ENCODE assay signal across 19 cellular contexts in the genomic region with DNA sequence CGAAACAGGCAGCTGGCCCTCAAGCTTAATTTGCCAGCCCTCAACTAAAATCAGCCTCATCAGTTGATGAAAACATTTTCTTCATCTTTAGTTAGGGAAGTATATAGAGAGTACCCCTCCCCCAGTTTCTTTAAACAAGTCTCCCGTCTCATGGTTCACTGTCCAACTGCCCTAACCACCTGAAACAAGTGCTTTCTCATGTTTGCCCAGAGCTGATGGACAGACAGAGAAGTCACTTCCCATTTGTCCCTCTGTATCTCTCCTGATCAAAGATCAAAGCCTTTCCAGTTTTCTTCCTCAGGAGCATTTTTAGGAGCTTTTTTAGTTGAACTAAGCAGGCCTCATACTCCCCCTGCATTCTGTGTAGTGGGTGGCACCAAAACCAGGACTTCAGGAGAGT.
"Had no signal": no experiment of that assay in that cellular context is flagged by ENCODE, and none has a peak within 500 bp of the region (broad histone marks: within the 10 kb centered on the region; RNA-seq: fewer than 3 reads in every experiment).

No MANE protein-coding gene starts in this region.

- H3K79me2 ChIP-seq: parathyroid adenoma had no signal

- H3K27ac Mint-ChIP-seq: naive thymus-derived CD4-positive, alpha-beta T cell; nephron progenitor cell; stimulated activated memory B cell treated with anti-CD40 and anti-IgM and Interleukin-4, amounts not matched to agents 10 μg/mL and 1 μg/mL and 100 μg/mL, for 72 hours; stimulated activated naive CD8-positive, alpha-beta T cell treated with anti-CD3 and anti-CD28 coated beads, Interleukin-15, Interleukin-2, amounts not matched to agents 100 ng/mL and 50 ng/mL, for 24 hours had no signal

- DNase-seq: effector CD8-positive, alpha-beta T cell; heart left ventricle; hippocampal formation; left colon; mammary epithelial cell; naive thymus-derived CD4-positive, alpha-beta T cell; nephron progenitor cell; spleen; stimulated activated CD4-positive, alpha-beta T cell treated with anti-CD3 and anti-CD28 coated beads, Interleukin-15, amount 100 ng/mL, for 24 hours; stimulated activated CD4-positive, alpha-beta T cell treated with anti-CD3 and anti-CD28 coated beads, Interleukin-1b, Interleukin-23, amount 100 ng/mL, for 48 hours; stimulated activated CD4-positive, alpha-beta T cell treated with anti-CD3 and anti-CD28 coated beads, Interleukin-4, amount 100 ng/mL, for 24 hours had no signal

- H3K4me3 ChIP-seq: coronary artery, heart left ventricle, prostate gland, spleen, tibial nerve had no signal

- FAIRE-seq: frontal cortex had no signal

- H2AFZ ChIP-seq: parathyroid adenoma had no signal

- H3K9me3 ChIP-seq: heart left ventricle, prostate gland, spleen, tibial nerve had no signal

- ATAC-seq: heart left ventricle; left colon; naive thymus-derived CD4-positive, alpha-beta T cell; sciatic nerve; stimulated activated memory B cell treated with anti-CD40 and anti-IgM and Interleukin-4, amounts not matched to agents 10 μg/mL and 1 μg/mL and 100 μg/mL, for 72 hours had no signal

- H3K4me3 Mint-ChIP-seq: naive thymus-derived CD4-positive, alpha-beta T cell; nephron progenitor cell; stimulated activated memory B cell treated with anti-CD40 and anti-IgM and Interleukin-4, amounts not matched to agents 10 μg/mL and 1 μg/mL and 100 μg/mL, for 72 hours; stimulated activated naive CD8-positive, alpha-beta T cell treated with anti-CD3 and anti-CD28 coated beads, Interleukin-15, Interleukin-2, amounts not matched to agents 100 ng/mL and 50 ng/mL, for 24 hours had no signal

- H3K9me3 Mint-ChIP-seq: naive thymus-derived CD4-positive, alpha-beta T cell; nephron progenitor cell; stimulated activated memory B cell treated with anti-CD40 and anti-IgM and Interleukin-4, amounts not matched to agents 10 μg/mL and 1 μg/mL and 100 μg/mL, for 72 hours; stimulated activated naive CD8-positive, alpha-beta T cell treated with anti-CD3 and anti-CD28 coated beads, Interleukin-15, Interleukin-2, amounts not matched to agents 100 ng/mL and 50 ng/mL, for 24 hours had no signal

- H3K9ac ChIP-seq: parathyroid adenoma had no signal

- H3K36me3 ChIP-seq: prostate gland had no signal

- H3K27me3 Mint-ChIP-seq: naive thymus-derived CD4-positive, alpha-beta T cell; stimulated activated memory B cell treated with anti-CD40 and anti-IgM and Interleukin-4, amounts not matched to agents 10 μg/mL and 1 μg/mL and 100 μg/mL, for 72 hours; stimulated activated naive CD8-positive, alpha-beta T cell treated with anti-CD3 and anti-CD28 coated beads, Interleukin-15, Interleukin-2, amounts not matched to agents 100 ng/mL and 50 ng/mL, for 24 hours had no signal

- H3K27ac ChIP-seq: coronary artery, heart left ventricle, parathyroid adenoma, prostate gland, spleen, tibial nerve had no signal

- H3K27me3 ChIP-seq: heart left ventricle, spleen, tibial nerve had no signal

- H3K4me1 ChIP-seq: heart left ventricle, parathyroid adenoma, prostate gland, spleen had no signal
